In genomic region chr20:50238081-50238800, GRCh38 we compare ENCODE assay signal across 20 cellular contexts.
"Had no signal": no experiment of that assay in that cellular context is flagged by ENCODE, and none has a peak within 500 bp of the region (broad histone marks: within the 10 kb centered on the region; RNA-seq: fewer than 3 reads in every experiment).

No MANE protein-coding gene starts in this region.

- H2AFZ ChIP-seq: neural progenitor cell had no signal

- H3K4me2 ChIP-seq: neural progenitor cell had no signal

- FAIRE-seq: endometrium, frontal cortex, TTC549 had no signal

- H3K9ac ChIP-seq: neural progenitor cell had no signal

- DNase-seq: activated CD4-positive, alpha-beta memory T cell treated with anti-CD3 and anti-CD28 coated beads, Interleukin-2, amount 10 ng/mL, durations not matched to agents 7 days and 5 days; activated CD4-positive, alpha-beta T cell treated with anti-CD3 and anti-CD28 coated beads for 48 hours; activated CD8-positive, alpha-beta memory T cell treated with anti-CD3 and anti-CD28 coated beads, Interleukin-2, amount 10 ng/mL, durations not matched to agents 7 days and 5 days; activated naive CD4-positive, alpha-beta T cell; central memory CD4-positive, alpha-beta T cell; colonic mucosa; mucosa of descending colon; naive B cell; ovary; right cardiac atrium; stimulated activated naive CD8-positive, alpha-beta T cell treated with anti-CD3 and anti-CD28 coated beads, Interleukin-15, Interleukin-2, amounts not matched to agents 100 U/mL and 50 U/mL, for 24 hours; substantia nigra had no signal

- H3K27me3 ChIP-seq: colonic mucosa, neural progenitor cell, ovary, tibial nerve, vagina had no signal

- ATAC-seq: activated CD8-positive, alpha-beta memory T cell treated with anti-CD3 and anti-CD28 coated beads, Interleukin-2, amount 10 ng/mL, durations not matched to agents 7 days and 5 days; psoas muscle; right cardiac atrium; stimulated activated naive CD8-positive, alpha-beta T cell treated with anti-CD3 and anti-CD28 coated beads, Interleukin-15, Interleukin-2, amounts not matched to agents 100 U/mL and 50 U/mL, for 24 hours had no signal

- H3K4me1 ChIP-seq: colonic mucosa, neural progenitor cell, psoas muscle had no signal

- H3K27ac ChIP-seq: colonic mucosa, neural progenitor cell, ovary, psoas muscle, tibial nerve, vagina had no signal

- H3K9me3 ChIP-seq: colonic mucosa, mucosa of descending colon, ovary, psoas muscle, tibial nerve, vagina had no signal

- H3K4me3 ChIP-seq: colonic mucosa, mucosa of descending colon, neural progenitor cell, ovary, psoas muscle, skin epidermis, tibial nerve, vagina had no signal

- H3K36me3 ChIP-seq: colonic mucosa, neural progenitor cell, ovary, tibial nerve, vagina had no signal
